ENCODE assay signal across 14 cellular contexts in genomic region chr1:69569983-69570755, GRCh38. TPM values are rescaled to one million over a fixed set of nuclear protein-coding genes. Genes with fewer than 3 reads are reported as not detected.
DNase-seq lines count a peak whose midpoint lies in the region; ATAC-seq, FAIRE-seq and TF ChIP-seq lines count a peak whose summit lies in the region.
"Had no signal": no experiment of that assay in that cellular context is flagged by ENCODE, and none has a peak within 500 bp of the region (broad histone marks: within the 10 kb centered on the region; RNA-seq: fewer than 3 reads in every experiment).

No MANE protein-coding gene starts in this region.

- H3K27me3 Mint-ChIP-seq in nephron progenitor cell (ENCODE audit: low read depth, poor library complexity) = peaks cover 78% of the 10 kb centered on the region

- no peaks in the 10 kb centered on the region for H3K36me3 Mint-ChIP-seq in nephron progenitor cell (ENCODE audit: low read depth)

- H3K27me3 ChIP-seq in right atrium auricular region (no peaks in the 10 kb centered on the region), heart right ventricle (peaks cover 6 to 65% (median 55%) of the 10 kb centered on the region in 7 donors), endothelial cell of umbilical vein (ENCODE audit: control insufficient read depth in 2 of 2, insufficient read depth in 2 of 2, low read length in 2 of 2) (peaks cover 23 to 24% of the 10 kb centered on the region in 2 experiments)

- FAIRE-seq in endothelial cell of umbilical vein (lab: Jason Lieb, UNC) = no peak
- FAIRE-seq: G401.6 had no signal

- ATAC-seq in heart right ventricle = no peak
- ATAC-seq: HCT116 had no signal

- peak overlapping the region; percentile 54 to 64 for H3K4me3 ChIP-seq in right atrium auricular region
- H3K4me3 ChIP-seq in heart right ventricle = peak overlapping the region in 3 of 10 donors; percentile 14 to 57 (median 53)
- H3K4me3 ChIP-seq in endothelial cell of umbilical vein (replicated peaks in 1 of 3; ENCODE audit: insufficient read depth in 1 of 3, low read depth in 1 of 3, low read length in 3 of 3) = peak overlapping the region in 1 of 3 experiments; percentile 4
- peak overlapping the region; percentile 11 for H3K4me3 ChIP-seq in urinary bladder (ENCODE audit: low read depth, low read length)

- peaks cover 34% of the 10 kb centered on the region for H3K4me1 Mint-ChIP-seq in nephron progenitor cell

- DNase-seq in right atrium auricular region (ENCODE audit: low spot score) (no peak), heart right ventricle (no peak), endothelial cell of umbilical vein (ENCODE audit: low read depth, low spot score) (peak; percentile 4), nephron progenitor cell (peak; percentile 6), HT-29 (ENCODE audit: low spot score) (no peak)
- DNase-seq in NK-92 treated with Interleukin-12 subunit alpha and Interleukin-12 subunit beta, amount 100 ng/mL, for 24 hours (lab: John Stamatoyannopoulos, UW) = no peak
- DNase-seq in stimulated activated naive CD4-positive, alpha-beta T cell treated with Interleukin-2 at 50 U/mL for 16 hours (lab: John Stamatoyannopoulos, UW) = no peak
- DNase-seq: activated CD4-positive, alpha-beta T cell treated with anti-CD3 and anti-CD28 coated beads, Interleukin-2, amount 50 U/mL, for 48 hours; MV-4-11; stimulated activated CD4-positive, alpha-beta T cell treated with anti-CD3 and anti-CD28 coated beads, Interleukin-2, amount 100 ng/mL, for 24 hours had no signal

- TF ChIP-seq POLR2A in endothelial cell of umbilical vein (IDR thresholded peaks at IDR 0.05; ENCODE audit: low read depth, low read length) = no peak

- dilution Hi-C loops in endothelial cell of umbilical vein (cut with MboI; ENCODE audit: extremely low pct_ligation_motif_present, low sequenced_read_pairs) = no loop called here

- CTCF ChIA-PET in endothelial cell of umbilical vein (lab: Charles Lee) = interaction anchor here (0.7 kb wide), 1 partner anchor 461 kb away, joined by 4 read pairs; no protein-coding TSS in a partner anchor

- H2AFZ ChIP-seq in endothelial cell of umbilical vein (ENCODE audit: low read depth, low read length) = no peak overlapping the region

- H3K9ac ChIP-seq in endothelial cell of umbilical vein (replicated peaks; ENCODE audit: extremely low read depth, insufficient read depth, low read length) = no peak overlapping the region

- TF ChIP-seq CTCF in right atrium auricular region (IDR thresholded peaks at IDR 0.05) (no peak), heart right ventricle (IDR thresholded peaks at IDR 0.05) (no peak), endothelial cell of umbilical vein (IDR thresholded peaks at IDR 0.05; ENCODE audit: extremely low read depth in 1 of 2, insufficient read depth in 1 of 2, low read depth in 1 of 2, low read length in 2 of 2) (no peak), nephron progenitor cell (IDR thresholded peaks at IDR 0.05) (no peak)

- POLR2A ChIA-PET in endothelial cell of umbilical vein (lab: Charles Lee) = no interaction called here

- H3K27ac ChIP-seq in right atrium auricular region (no peak overlapping the region), heart right ventricle (no peak overlapping the region), endothelial cell of umbilical vein (ENCODE audit: insufficient read depth, low read depth, low read length) (no peak overlapping the region), urinary bladder (ENCODE audit: low read depth) (no peak overlapping the region)

- no peaks in the 10 kb centered on the region for H3K79me2 ChIP-seq in endothelial cell of umbilical vein (ENCODE audit: control insufficient read depth, insufficient read depth, low read length)

- H3K27ac Mint-ChIP-seq in nephron progenitor cell = no peak overlapping the region

- intact Hi-C loops in heart right ventricle (cut with DNase I) (loop anchor here in 1 of 10 donors (5.0 kb wide), 1 partner anchor 132 kb away; no protein-coding TSS in a partner anchor), endothelial cell of umbilical vein (cut with micrococcal nuclease) (loop anchor here (10.0 kb wide), 2 partner anchors 635 to 1075 kb away; partner anchors contain the start of genes DEPDC1 and LRRC40)

- H3K9me1 ChIP-seq in endothelial cell of umbilical vein (replicated peaks; ENCODE audit: control insufficient read depth, extremely low read depth, insufficient read depth, low read length) = no peaks in the 10 kb centered on the region

- 23 to 26% methylated on average over 21 of the region's 21 CpGs for WGBS in heart right ventricle, 2 donors
- 33% methylated on average over 21 of the region's 21 CpGs for WGBS in urinary bladder

- BruUV-seq in endothelial cell of umbilical vein (replicated peaks; lab: Mats Ljungman, UMichigan) = no TSS peak

- H3K9me3 ChIP-seq in right atrium auricular region (no peaks in the 10 kb centered on the region), heart right ventricle (no peaks in the 10 kb centered on the region), endothelial cell of umbilical vein (replicated peaks; ENCODE audit: control insufficient read depth, insufficient read depth, low read length) (no peaks in the 10 kb centered on the region)

- peak overlapping the region; percentile 0 for H3K4me2 ChIP-seq in endothelial cell of umbilical vein (ENCODE audit: insufficient read depth, low read length)

- no peaks in the 10 kb centered on the region for H4K20me1 ChIP-seq in endothelial cell of umbilical vein (replicated peaks; ENCODE audit: control insufficient read depth, extremely low read depth, insufficient read depth, low read length)

- H3K4me1 ChIP-seq in right atrium auricular region (peaks cover 0 to 15% of the 10 kb centered on the region in 2 donors), heart right ventricle (peaks cover 0 to 16% (median 11%) of the 10 kb centered on the region in 9 donors), endothelial cell of umbilical vein (ENCODE audit: control insufficient read depth, extremely low read depth, insufficient read depth, low read length) (peaks cover 14% of the 10 kb centered on the region), urinary bladder (ENCODE audit: insufficient read depth) (no peaks in the 10 kb centered on the region)

- H3K4me3 Mint-ChIP-seq in nephron progenitor cell = peak overlapping the region; percentile 90

- no peaks in the 10 kb centered on the region for H3K9me3 Mint-ChIP-seq in nephron progenitor cell

- H3K36me3 ChIP-seq in right atrium auricular region (no peaks in the 10 kb centered on the region), heart right ventricle (no peaks in the 10 kb centered on the region), endothelial cell of umbilical vein (ENCODE audit: control insufficient read depth in 2 of 2, extremely low read depth in 1 of 2, insufficient read depth in 2 of 2, low read length in 2 of 2) (no peaks in the 10 kb centered on the region), urinary bladder (ENCODE audit: insufficient read depth) (no peaks in the 10 kb centered on the region)

TF ChIP-seq in endothelial cell of umbilical vein, 7 proteins besides CTCF, POLR2A, EP300 and RAD21:
- no peak for TF ChIP-seq POLR2AphosphoS5 (IDR thresholded peaks at IDR 0.05; ENCODE audit: insufficient read depth, low read depth, low read length)
- TF ChIP-seq MAX (IDR thresholded peaks at IDR 0.05; ENCODE audit: insufficient read depth, insufficient read length) = no peak
- no peak for TF ChIP-seq MYC (IDR thresholded peaks at IDR 0.05; ENCODE audit: low read depth, low read length)
- peak; percentile 25 for TF ChIP-seq EZH2 (IDR thresholded peaks at IDR 0.05; ENCODE audit: borderline replicate concordance, low read depth, low read length, severe bottlenecking)
- no peak for TF ChIP-seq JUN (IDR thresholded peaks at IDR 0.05; ENCODE audit: borderline replicate concordance, insufficient read depth, insufficient read length, low read depth)
TF ChIP-seq in endothelial cell of umbilical vein: peak in this region for 1.

RNA-seq across cellular contexts. Expression of gene LRRC7, which starts 2.4 kb away (rescaled TPM):
- total RNA-seq in right atrium auricular region = 10 to 100 TPM in 1 of 2 donors, under 1 TPM in 1; 0.75 to 14.3 TPM
- 1 to 10 TPM in 3 of 10 donors, under 1 TPM in 7; 0.08 to 2.1 (median 0.59) TPM for total RNA-seq in heart right ventricle
- under 1 TPM; 0.03 to 0.88 TPM for polyA plus RNA-seq in heart right ventricle
- total RNA-seq in endothelial cell of umbilical vein = 0.11 and 0.18 TPM in 2 replicates
- polyA plus RNA-seq in endothelial cell of umbilical vein = 0.56 and 0.58 TPM in 2 replicates
- 0.30 and 0.42 TPM in 2 replicates for polyA plus RNA-seq in endothelial cell of umbilical vein (2011; cell fraction: cytosol; rRNA removed)
- 2.7 and 3.2 TPM in 2 replicates for polyA plus RNA-seq in endothelial cell of umbilical vein (2011; cell fraction: nucleus; rRNA removed)
- polyA plus RNA-seq in endothelial cell of umbilical vein (2012) = 0.07 and 0.19 TPM in 2 replicates
- polyA minus RNA-seq in endothelial cell of umbilical vein = 2.1 and 2.4 TPM in 2 replicates
- polyA minus RNA-seq in endothelial cell of umbilical vein (2011; cell fraction: cytosol; rRNA and poly(A)+ RNA removed) = not detected
- 5.9 and 7.7 TPM in 2 replicates for polyA minus RNA-seq in endothelial cell of umbilical vein (2011; cell fraction: nucleus; rRNA and poly(A)+ RNA removed)
- 47.7 TPM for total RNA-seq in urinary bladder
- 0.53 TPM for polyA plus RNA-seq in urinary bladder
- not detected in 2 replicates for total RNA-seq in HT-29 (2014; rRNA removed; shearing (Covaris generic))
- polyA plus RNA-seq: AG04450 had no signal

Comparison
In these comparisons a context has a peak if more than half of its experiments do, and no peak if none do; other contexts are left out.
1. DNase-seq: peak in endothelial cell of umbilical vein (single experiment) and nephron progenitor cell (single experiment); none in right atrium auricular region (single experiment), heart right ventricle (0 of 2), NK-92 treated with Interleukin-12 subunit alpha and Interleukin-12 subunit beta, amount 100 ng/mL, for 24 hours (single experiment), HT-29 (single experiment) and stimulated activated naive CD4-positive, alpha-beta T cell treated with Interleukin-2 at 50 U/mL for 16 hours (single experiment).